In genomic region chr5:158276692-158277091, GRCh38 we compare ENCODE assay signal across 32 cellular contexts.
"Had no signal": no experiment of that assay in that cellular context is flagged by ENCODE, and none has a peak within 500 bp of the region (broad histone marks: within the 10 kb centered on the region; RNA-seq: fewer than 3 reads in every experiment).

No MANE protein-coding gene starts in this region.

- H3K27me3 Mint-ChIP-seq: activated CD4-positive, alpha-beta memory T cell treated with anti-CD3 and anti-CD28 coated beads, Interleukin-2, amount 10 ng/mL, durations not matched to agents 7 days and 5 days; activated CD4-positive, alpha-beta T cell treated with anti-CD3 and anti-CD28 coated beads, Interleukin-2, amount 10 ng/mL, durations not matched to agents 7 days and 5 days; activated T-cell treated with anti-CD3 and anti-CD28 coated beads, Interleukin-2, amount 50 U/mL, for 24 hours; central memory CD8-positive, alpha-beta T cell; dendritic cell treated with granulocyte-macrophage colony-stimulating factor and Interleukin-4, amounts not matched to agents 40 ng/mL and 50 ng/mL, for 4 days had no signal

- H3K27me3 ChIP-seq: brain microvascular endothelial cell, esophagus squamous epithelium, gastroesophageal sphincter had no signal

- H3K36me3 Mint-ChIP-seq: activated naive CD8-positive, alpha-beta T cell; WTC11 had no signal

- H3K9me3 Mint-ChIP-seq: activated CD4-positive, alpha-beta memory T cell treated with anti-CD3 and anti-CD28 coated beads, Interleukin-2, amount 10 ng/mL, durations not matched to agents 7 days and 5 days; activated CD4-positive, alpha-beta T cell treated with anti-CD3 and anti-CD28 coated beads, Interleukin-2, amount 10 ng/mL, durations not matched to agents 7 days and 5 days; activated T-cell treated with anti-CD3 and anti-CD28 coated beads, Interleukin-2, amount 50 U/mL, for 72 hours; central memory CD8-positive, alpha-beta T cell; dendritic cell treated with granulocyte-macrophage colony-stimulating factor and Interleukin-4, amounts not matched to agents 40 ng/mL and 50 ng/mL, for 4 days; T-helper 2 cell treated with Interferon-gamma antibody and Interleukin-4, amounts not matched to agents 5 μg/mL and 100 μg/mL, for 36 hours had no signal

- H3K4me1 Mint-ChIP-seq: activated CD4-positive, alpha-beta memory T cell treated with anti-CD3 and anti-CD28 coated beads, Interleukin-2, amount 10 ng/mL, durations not matched to agents 7 days and 5 days; activated CD4-positive, alpha-beta T cell treated with anti-CD3 and anti-CD28 coated beads, Interleukin-2, amount 10 ng/mL, durations not matched to agents 7 days and 5 days; central memory CD8-positive, alpha-beta T cell; T-helper 17 cell had no signal

- H3K4me3 ChIP-seq: coronary artery, dorsolateral prefrontal cortex, esophagus squamous epithelium, gastroesophageal sphincter had no signal

- H3K27ac Mint-ChIP-seq: activated CD4-positive, alpha-beta memory T cell treated with anti-CD3 and anti-CD28 coated beads, Interleukin-2, amount 10 ng/mL, durations not matched to agents 7 days and 5 days; activated CD4-positive, alpha-beta T cell treated with anti-CD3 and anti-CD28 coated beads, Interleukin-2, amount 10 ng/mL, durations not matched to agents 7 days and 5 days; activated naive CD8-positive, alpha-beta T cell; activated T-cell treated with anti-CD3 and anti-CD28 coated beads, Interleukin-2, amount 50 U/mL, for 24 hours; activated T-cell treated with anti-CD3 and anti-CD28 coated beads, Interleukin-2, amount 50 U/mL, for 72 hours; dendritic cell treated with granulocyte-macrophage colony-stimulating factor and Interleukin-4, amounts not matched to agents 40 ng/mL and 50 ng/mL, for 4 days; T-helper 17 cell; T-helper 2 cell treated with Interferon-gamma antibody and Interleukin-4, amounts not matched to agents 5 μg/mL and 100 μg/mL, for 36 hours; WTC11 had no signal

- DNase-seq: activated CD4-positive, alpha-beta memory T cell treated with anti-CD3 and anti-CD28 coated beads, Interleukin-2, amount 10 ng/mL, durations not matched to agents 7 days and 5 days; activated CD4-positive, alpha-beta T cell treated with anti-CD3 and anti-CD28 coated beads for 1 hour; activated CD4-positive, alpha-beta T cell treated with anti-CD3 and anti-CD28 coated beads for 4 hours; activated CD4-positive, alpha-beta T cell treated with anti-CD3 and anti-CD28 coated beads, Interleukin-2, amount 10 ng/mL, durations not matched to agents 7 days and 5 days; activated CD4-positive, alpha-beta T cell treated with anti-CD3 and anti-CD28 coated beads, Interleukin-2, amount 50 U/mL, for 4 hours; activated CD8-positive, alpha-beta memory T cell treated with anti-CD3 and anti-CD28 coated beads, Interleukin-2, amount 50 U/mL, for 48 hours; activated gamma-delta T cell treated with Interleukin-2 at 50 U/mL for 16 hours; activated naive CD4-positive, alpha-beta T cell treated with anti-CD3 and anti-CD28 coated beads, Interleukin-2, amount 50 U/mL, for 16 hours; activated naive CD4-positive, alpha-beta T cell treated with Interleukin-2 at 50 U/mL for 16 hours; activated T-cell treated with anti-CD3 and anti-CD28 coated beads for 4 hours; activated T-cell treated with anti-CD3 and anti-CD28 coated beads, Interleukin-2, amount 50 U/mL, for 24 hours; activated T-cell treated with anti-CD3 and anti-CD28 coated beads, Interleukin-2, amount 50 U/mL, for 72 hours; amniotic stem cell; anterior cingulate cortex; brain microvascular endothelial cell; dorsolateral prefrontal cortex; effector memory CD4-positive, alpha-beta T cell; erythroblast; esophagus squamous epithelium; foreskin melanocyte; T-helper 1 cell; T-helper 17 cell; T1000 had no signal

- H3K4me1 ChIP-seq: esophagus squamous epithelium, gastroesophageal sphincter had no signal

- FAIRE-seq: astrocyte, bronchial epithelial cell had no signal

- H3K27ac ChIP-seq: brain microvascular endothelial cell, coronary artery, dorsolateral prefrontal cortex, esophagus squamous epithelium, gastroesophageal sphincter had no signal

- H3K4me3 Mint-ChIP-seq: activated CD4-positive, alpha-beta memory T cell treated with anti-CD3 and anti-CD28 coated beads, Interleukin-2, amount 10 ng/mL, durations not matched to agents 7 days and 5 days; activated CD4-positive, alpha-beta T cell treated with anti-CD3 and anti-CD28 coated beads, Interleukin-2, amount 10 ng/mL, durations not matched to agents 7 days and 5 days; activated naive CD8-positive, alpha-beta T cell; activated T-cell treated with anti-CD3 and anti-CD28 coated beads, Interleukin-2, amount 50 U/mL, for 24 hours; activated T-cell treated with anti-CD3 and anti-CD28 coated beads, Interleukin-2, amount 50 U/mL, for 72 hours; central memory CD8-positive, alpha-beta T cell; dendritic cell treated with granulocyte-macrophage colony-stimulating factor and Interleukin-4, amounts not matched to agents 40 ng/mL and 50 ng/mL, for 4 days; T-helper 17 cell; T-helper 2 cell treated with Interferon-gamma antibody and Interleukin-4, amounts not matched to agents 5 μg/mL and 100 μg/mL, for 36 hours; WTC11 had no signal

- H3K9me3 ChIP-seq: esophagus squamous epithelium, gastroesophageal sphincter had no signal

- H3K36me3 ChIP-seq: brain microvascular endothelial cell, esophagus squamous epithelium, gastroesophageal sphincter had no signal
